Comparison of ENCODE assay signal across 7 cellular contexts in the genomic region with DNA sequence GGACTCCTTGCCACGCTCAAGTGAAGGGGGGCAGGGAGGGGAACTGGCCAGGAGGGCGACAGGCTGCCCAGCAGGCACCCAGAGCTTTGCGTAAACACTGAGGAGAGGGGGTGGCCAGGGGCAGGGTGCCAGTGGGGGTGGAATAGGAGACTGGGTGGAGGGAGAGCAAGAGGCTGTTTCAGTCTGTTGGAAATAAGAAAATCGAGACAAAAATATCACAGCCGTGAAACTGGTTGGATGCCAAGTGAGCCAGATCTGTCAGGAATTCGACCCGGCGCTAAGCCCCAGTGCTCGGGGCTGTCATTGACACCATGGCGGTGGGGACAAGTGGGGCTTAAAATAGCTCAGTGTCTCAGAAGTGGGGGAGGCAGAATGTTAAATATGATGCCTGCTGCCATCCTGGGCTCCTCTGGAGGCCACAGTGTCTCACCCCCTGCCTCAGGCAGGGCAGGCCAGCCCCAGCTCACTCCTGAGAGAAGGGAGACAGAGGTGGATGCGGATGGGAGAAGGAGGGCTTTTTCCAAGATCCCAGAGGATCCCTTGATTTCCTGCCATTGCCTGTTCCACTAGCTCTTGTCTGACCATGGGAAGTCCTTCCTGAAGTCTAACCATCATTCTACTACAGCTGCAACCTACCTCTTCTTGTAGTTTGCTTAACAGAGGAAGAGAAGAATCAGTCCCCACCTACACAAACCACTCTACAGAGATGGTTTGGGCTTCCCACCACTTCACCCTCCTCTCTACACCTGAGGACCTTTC. TPM values are rescaled to one million over a fixed set of nuclear protein-coding genes. Genes with fewer than 3 reads are reported as not detected.
DNase-seq lines count a peak whose midpoint lies in the region; TF ChIP-seq lines count a peak whose summit lies in the region.
"Had no signal": no experiment of that assay in that cellular context is flagged by ENCODE, and none has a peak within 500 bp of the region (broad histone marks: within the 10 kb centered on the region; RNA-seq: fewer than 3 reads in every experiment).

No MANE protein-coding gene starts in this region.

- H3K36me3 ChIP-seq in testis (ENCODE audit: low read depth, missing control alignments): no peaks in the 10 kb centered on the region

- H3K27me3 ChIP-seq in testis: no peaks in the 10 kb centered on the region

- TF ChIP-seq CTCF in testis (IDR thresholded peaks at IDR 0.05): no peak

- WGBS in testis, 2 donors: 57 to 72% methylated on average over 11 of the region's 11 CpGs

- no peak overlapping the region for H3K4me3 ChIP-seq in testis

- no peak for TF ChIP-seq POLR2A in testis (IDR thresholded peaks at IDR 0.05)

- intact Hi-C loops in posterior cingulate gyrus (cut with DNase I) (no loop called here), testis (cut with DNase I; ENCODE audit: low total_unique reads) (no loop called here)

- H3K27ac ChIP-seq in cingulate gyrus (ENCODE audit: low read depth, low read length) (peak overlapping the region; percentile 58), testis (no peak overlapping the region)

- H3K4me1 ChIP-seq in testis: no peaks in the 10 kb centered on the region

- DNase-seq in NCI-H2171 (lab: John Stamatoyannopoulos, UW) (peak; percentile 52), posterior cingulate gyrus (peak in 6 of 10 donors; percentile 47 to 93 (median 59)), H4 (ENCODE audit: low spot score) (no peak), DMS153 (lab: John Stamatoyannopoulos, UW) (no peak), testis (no peak)
- DNase-seq: NCI-H1436 had no signal

- no peaks in the 10 kb centered on the region for H3K9me3 ChIP-seq in testis

RNA-seq across cellular contexts. Expression of a gene that starts 9.5 kb away (rescaled TPM):
- total RNA-seq in H4 (2014; rRNA removed; shearing (Covaris generic)): not detected in 2 replicates
- 1 to 10 TPM; 2.6 to 2.7 TPM for total RNA-seq in testis
- 2.9 TPM for polyA plus RNA-seq in testis (ENCODE audit: insufficient read depth, low read depth, low replicate concordance)

RNA-seq across cellular contexts. Expression of a gene that starts 10.1 kb away (rescaled TPM):
- total RNA-seq in H4 (2014; rRNA removed; shearing (Covaris generic)): 10.9 and 11.4 TPM in 2 replicates
- total RNA-seq in testis: 10 to 100 TPM; 28.6 to 37.4 TPM
- polyA plus RNA-seq in testis (ENCODE audit: insufficient read depth, low read depth, low replicate concordance): 21.1 TPM

RNA-seq across cellular contexts. Expression of a gene that starts 12.6 kb away (rescaled TPM):
- total RNA-seq in H4 (2014; rRNA removed; shearing (Covaris generic)): 0.81 TPM in 1 of 2 replicates, not detected in the other
- total RNA-seq in testis: 1 to 10 TPM; 3.0 to 6.0 TPM
- 49.8 TPM for polyA plus RNA-seq in testis (ENCODE audit: insufficient read depth, low read depth, low replicate concordance)

RNA-seq across cellular contexts. Expression of a gene that starts 22.1 kb away (rescaled TPM):
- total RNA-seq in H4 (2014; rRNA removed; shearing (Covaris generic)): 10.1 and 18.5 TPM in 2 replicates
- total RNA-seq in testis: 10 to 100 TPM; 32.1 to 40.0 TPM
- 32.1 TPM for polyA plus RNA-seq in testis (ENCODE audit: insufficient read depth, low read depth, low replicate concordance)

RNA-seq across cellular contexts. Expression of a gene that starts 40.8 kb away (rescaled TPM):
- 20.7 and 22.9 TPM in 2 replicates for total RNA-seq in H4 (2014; rRNA removed; shearing (Covaris generic))
- total RNA-seq in testis: 100 to 1,000 TPM; 265 to 352 TPM
- 102 TPM for polyA plus RNA-seq in testis (ENCODE audit: insufficient read depth, low read depth, low replicate concordance)

Comparison
In these comparisons a context has a peak if more than half of its experiments do, and no peak if none do; other contexts are left out.
1. DNase-seq: peak in NCI-H2171 (single experiment) and posterior cingulate gyrus (6 of 10); none in H4 (single experiment), DMS153 (single experiment) and testis (single experiment).